In the genomic region with DNA sequence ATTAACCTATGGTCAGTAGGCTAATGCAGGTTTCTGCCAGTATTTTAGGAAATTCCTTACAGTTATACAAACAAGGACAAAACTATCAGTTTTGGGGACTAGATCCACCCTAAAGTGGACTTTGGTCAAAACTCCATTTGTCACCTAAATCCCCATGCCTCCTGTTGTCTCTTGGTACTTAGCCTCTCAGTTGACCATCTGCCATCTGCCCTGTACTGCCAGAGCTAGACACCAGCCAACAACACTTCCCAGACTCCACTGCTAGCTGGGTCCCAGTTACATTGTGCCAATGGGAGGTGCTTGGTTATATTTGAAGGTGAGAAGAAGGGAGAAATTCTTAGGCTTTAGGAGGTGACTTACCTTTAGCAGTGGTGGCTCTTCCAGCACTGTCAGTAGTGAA, we compare ENCODE assay signal across 25 cellular contexts. TPM values are rescaled to one million over a fixed set of nuclear protein-coding genes. Genes with fewer than 3 reads are reported as not detected.
"Had no signal": no experiment of that assay in that cellular context is flagged by ENCODE, and none has a peak within 500 bp of the region (broad histone marks: within the 10 kb centered on the region; RNA-seq: fewer than 3 reads in every experiment).

No MANE protein-coding gene starts in this region.

- DNase-seq: activated CD4-positive, alpha-beta T cell treated with anti-CD3 and anti-CD28 coated beads for 4 hours; activated CD8-positive, alpha-beta memory T cell treated with anti-CD3 and anti-CD28 coated beads, Interleukin-2, amount 50 U/mL, for 4 hours; activated CD8-positive, alpha-beta T cell treated with anti-CD3 and anti-CD28 coated beads for 36 hours; activated naive CD4-positive, alpha-beta T cell treated with anti-CD3 and anti-CD28 coated beads, Interleukin-2, amount 50 U/mL, for 16 hours; activated naive CD8-positive, alpha-beta T cell treated with anti-CD3 and anti-CD28 coated beads, Interleukin-2, amount 10 ng/mL, durations not matched to agents 7 days and 5 days; activated T-cell treated with anti-CD3 and anti-CD28 coated beads, Interleukin-2, amount 50 U/mL, for 72 hours; adrenal gland; anterior cingulate cortex; NCI-H1092; NCI-H1417; NCI-H1930; NCI-H2171; NCI-H2227 treated with DMSO at 0.1 percent for 48 hours; NK-92 treated with Interleukin-12 subunit alpha and Interleukin-12 subunit beta, amount 100 ng/mL, for 24 hours; OCI-M1; RPMI8226; SK-N-SH; T-helper 1 cell had no signal

- H3K36me3 ChIP-seq: adrenal gland had no signal

- H3K27me3 ChIP-seq: adrenal gland had no signal

- H3K4me3 ChIP-seq: adrenal gland had no signal

- ATAC-seq: activated CD4-positive, CD25-positive, alpha-beta regulatory T cell treated with anti-CD3 and anti-CD28 coated beads, Interleukin-2, amount 50 U/mL, for 24 hours; activated CD8-positive, alpha-beta T cell treated with anti-CD3 and anti-CD28 coated beads for 36 hours; activated T-cell treated with anti-CD3 and anti-CD28 coated beads, Interleukin-2, amount 50 U/mL, for 72 hours; Panc1; Right ventricle myocardium inferior had no signal

RNA-seq across cellular contexts. Expression of gene ZBTB8B, which starts 53.6 kb away (rescaled TPM):
- total RNA-seq: activated CD8-positive, alpha-beta T cell treated with anti-CD3 and anti-CD28 coated beads for 36 hours; activated naive CD8-positive, alpha-beta T cell treated with anti-CD3 and anti-CD28 coated beads, Interleukin-2, amount 10 ng/mL, durations not matched to agents 7 days and 5 days; activated T-cell treated with anti-CD3 and anti-CD28 coated beads, Interleukin-2, amount 50 U/mL, for 72 hours; activated T-helper 2 cell treated with anti-CD3 and anti-CD28 coated beads, Interferon-gamma antibody, Interleukin-2, Interleukin-4, amounts not matched to agents 10 μg/mL and 5 μg/mL and 100 μg/mL, durations not matched to agents 14 hours and 24 hours and 36 hours; MCF 10A; NCI-H460; Right ventricle myocardium inferior; T-helper 2 cell treated with Interferon-gamma antibody and Interleukin-4, amounts not matched to agents 100 ng/mL and 5 ng/mL, for 36 hours had no signal
